Comparison of ENCODE assay signal across 8 cellular contexts in genomic region chr14:91494395-91495065, GRCh38. TPM values are rescaled to one million over a fixed set of nuclear protein-coding genes. Genes with fewer than 3 reads are reported as not detected.
DNase-seq lines count a peak whose midpoint lies in the region; ATAC-seq, FAIRE-seq and TF ChIP-seq lines count a peak whose summit lies in the region.
"Not testable (repeated sequence)": the region's sequence is repeated elsewhere in the genome, so short reads cannot be mapped to it uniquely, and the experiment has no call there.

No MANE protein-coding gene starts in this region.

- not testable (repeated sequence) for H2AFZ ChIP-seq in MM.1S (ENCODE audit: low read length)

- ATAC-seq in GM21717 (IDR thresholded peaks at IDR 0.05; ENCODE audit: unreplicated experiment) (peak; percentile 36), natural killer cell (peak; percentile 37 to 61 (median 53))
- ATAC-seq in thoracic aorta (ENCODE audit: insufficient number of reproducible peaks, low FRiP score, low read depth), result not testable (repeated sequence)

- H3K27me3 ChIP-seq in MM.1S (replicated peaks; ENCODE audit: insufficient read depth, low read length); thoracic aorta (replicated peaks; ENCODE audit: insufficient read depth): not testable (repeated sequence)

- H3K9ac ChIP-seq in MM.1S (ENCODE audit: low read length), result not testable (repeated sequence)

- peaks cover 24% of the 10 kb centered on the region for H4K20me1 ChIP-seq in MM.1S (ENCODE audit: insufficient read depth, low read length)

- H3K36me3 Mint-ChIP-seq in activated T-helper 1 cell treated with anti-CD3 and anti-CD28 coated beads, Interleukin-12 subunit alpha, Interleukin-12 subunit beta, Interleukin-2, Interleukin-4 antibody, amounts not matched to agents 30 ng/mL and 10 ng/mL and 1 ng/mL, durations not matched to agents 14 hours and 24 hours and 36 hours (ENCODE audit: low read depth), result peaks cover 21% of the 10 kb centered on the region
- not testable (repeated sequence) for H3K36me3 Mint-ChIP-seq in natural killer cell

- peak overlapping the region; percentile 35; the same call in 1 of the 2 replicates for H3K4me2 ChIP-seq in MM.1S (ENCODE audit: low read depth, low read length)

- not testable (repeated sequence) for TF ChIP-seq CTCF in MM.1S (IDR thresholded peaks at IDR 0.05; ENCODE audit: low read length); natural killer cell (IDR thresholded peaks at IDR 0.05); thoracic aorta (IDR thresholded peaks at IDR 0.05)

- not testable (repeated sequence) for H3K9me3 ChIP-seq in MM.1S (replicated peaks; ENCODE audit: insufficient read depth, low read length); thoracic aorta

- H3K27ac Mint-ChIP-seq in activated T-helper 1 cell treated with anti-CD3 and anti-CD28 coated beads, Interleukin-12 subunit alpha, Interleukin-12 subunit beta, Interleukin-2, Interleukin-4 antibody, amounts not matched to agents 30 ng/mL and 10 ng/mL and 1 ng/mL, durations not matched to agents 14 hours and 24 hours and 36 hours, result peak overlapping the region; percentile 73
- peak overlapping the region; percentile 16 to 77 for H3K27ac Mint-ChIP-seq in natural killer cell

- TF ChIP-seq POLR2A in GM12892 (IDR thresholded peaks at IDR 0.05; ENCODE audit: low read depth, low read length), result not testable (repeated sequence)

- not testable (repeated sequence) for H3K4me3 ChIP-seq in MM.1S (ENCODE audit: low read length)
- peak overlapping the region; percentile 38 for H3K4me3 ChIP-seq in thoracic aorta

- peak overlapping the region; percentile 37 for H3K4me3 Mint-ChIP-seq in activated T-helper 1 cell treated with anti-CD3 and anti-CD28 coated beads, Interleukin-12 subunit alpha, Interleukin-12 subunit beta, Interleukin-2, Interleukin-4 antibody, amounts not matched to agents 30 ng/mL and 10 ng/mL and 1 ng/mL, durations not matched to agents 14 hours and 24 hours and 36 hours
- peak overlapping the region; percentile 64 for H3K4me3 Mint-ChIP-seq in natural killer cell

- not testable (repeated sequence) for DNase-seq in GM12892 (ENCODE audit: insufficient read length); MM.1S; activated T-helper 1 cell treated with anti-CD3 and anti-CD28 coated beads, Interleukin-12 subunit alpha, Interleukin-12 subunit beta, Interleukin-2, Interleukin-4 antibody, amounts not matched to agents 30 ng/mL and 10 ng/mL and 1 ng/mL, durations not matched to agents 14 hours and 24 hours and 36 hours (ENCODE audit: low spot score); natural killer cell; thoracic aorta (ENCODE audit: low spot score)
- DNase-seq in T-helper 22 cell (ENCODE audit: low read depth), result peak; percentile 3
- DNase-seq in central memory CD4-positive, alpha-beta T cell, result peak; percentile 14

- peak overlapping the region; percentile 44; the same call in 1 of the 2 replicates for H3K27ac ChIP-seq in MM.1S (ENCODE audit: low read length)
- H3K27ac ChIP-seq in thoracic aorta, result not testable (repeated sequence)

- peak; percentile 21 for FAIRE-seq in GM12892 (lab: Jason Lieb, UNC)

- intact Hi-C loops in activated T-helper 1 cell treated with anti-CD3 and anti-CD28 coated beads, Interleukin-12 subunit alpha, Interleukin-12 subunit beta, Interleukin-2, Interleukin-4 antibody, amounts not matched to agents 30 ng/mL and 10 ng/mL and 1 ng/mL, durations not matched to agents 14 hours and 24 hours and 36 hours (cut with micrococcal nuclease), result not testable (repeated sequence)
- intact Hi-C loops in natural killer cell (cut with micrococcal nuclease), result loop anchor here (2.0 kb wide), 1 partner anchor 14 kb away; no protein-coding TSS in a partner anchor

- H3K4me1 Mint-ChIP-seq in activated T-helper 1 cell treated with anti-CD3 and anti-CD28 coated beads, Interleukin-12 subunit alpha, Interleukin-12 subunit beta, Interleukin-2, Interleukin-4 antibody, amounts not matched to agents 30 ng/mL and 10 ng/mL and 1 ng/mL, durations not matched to agents 14 hours and 24 hours and 36 hours (ENCODE audit: low read depth), result peaks cover 62% of the 10 kb centered on the region
- peaks cover 65 to 74% of the 10 kb centered on the region in 2 donors for H3K4me1 Mint-ChIP-seq in natural killer cell

- not testable (repeated sequence) for H3K9me2 ChIP-seq in MM.1S (replicated peaks; ENCODE audit: insufficient read depth, low read length)

- not testable (repeated sequence) for H3K36me3 ChIP-seq in MM.1S (replicated peaks; ENCODE audit: insufficient read depth, low read length); thoracic aorta

- H3K4me1 ChIP-seq in MM.1S (ENCODE audit: low read length), result peaks cover 15% of the 10 kb centered on the region
- peaks cover 34 to 66% of the 10 kb centered on the region in 2 donors for H3K4me1 ChIP-seq in thoracic aorta (ENCODE audit: control insufficient read depth in 1 of 2, low read depth in 2 of 2)

- H3K9me3 Mint-ChIP-seq in activated T-helper 1 cell treated with anti-CD3 and anti-CD28 coated beads, Interleukin-12 subunit alpha, Interleukin-12 subunit beta, Interleukin-2, Interleukin-4 antibody, amounts not matched to agents 30 ng/mL and 10 ng/mL and 1 ng/mL, durations not matched to agents 14 hours and 24 hours and 36 hours; natural killer cell: not testable (repeated sequence)

- H3K79me2 ChIP-seq in MM.1S (ENCODE audit: low read length), result peaks cover 95% of the 10 kb centered on the region

- H3K27me3 Mint-ChIP-seq in activated T-helper 1 cell treated with anti-CD3 and anti-CD28 coated beads, Interleukin-12 subunit alpha, Interleukin-12 subunit beta, Interleukin-2, Interleukin-4 antibody, amounts not matched to agents 30 ng/mL and 10 ng/mL and 1 ng/mL, durations not matched to agents 14 hours and 24 hours and 36 hours (ENCODE audit: insufficient read depth); natural killer cell (ENCODE audit: low read depth in 2 of 2): not testable (repeated sequence)

- peaks cover 19% of the 10 kb centered on the region for H3F3A ChIP-seq in MM.1S (ENCODE audit: insufficient read depth, low read length)

RNA-seq across cellular contexts. Expression of gene PPP4R3A, which starts 15.6 kb away (rescaled TPM):
- polyA plus RNA-seq in GM12892 (2012; ENCODE audit: missing spikeins), result 60.7 TPM
- 130 and 144 TPM in 2 replicates for total RNA-seq in activated T-helper 1 cell treated with anti-CD3 and anti-CD28 coated beads, Interleukin-12 subunit alpha, Interleukin-12 subunit beta, Interleukin-2, Interleukin-4 antibody, amounts not matched to agents 30 ng/mL and 10 ng/mL and 1 ng/mL, durations not matched to agents 14 hours and 24 hours and 36 hours
- total RNA-seq in natural killer cell (100 to 1,000 TPM; 168 to 216 (median 180) TPM), thoracic aorta (100 to 1,000 TPM in 1 of 2 donors, 10 to 100 TPM in 1; 57.5 to 104 TPM)
